8 cellular contexts compared by ENCODE assay signal in genomic region chr5:55226934-55227737, GRCh38. TPM values are rescaled to one million over a fixed set of nuclear protein-coding genes. Genes with fewer than 3 reads are reported as not detected.
A peak's percentile ranks its signal among the peaks of the same experiment; 100 is the strongest.
DNase-seq lines count a peak whose midpoint lies in the region; ATAC-seq and TF ChIP-seq lines count a peak whose summit lies in the region.

TSS of gene MCIDAS (minus strand) at chr5:55227315. CDS start at chr5:55227138, 177 bp downstream.

- no peaks in the 10 kb centered on the region for H3K36me3 ChIP-seq in heart right ventricle
- H3K36me3 ChIP-seq in sigmoid colon, result no peaks in the 10 kb centered on the region

- H3K9me3 ChIP-seq in heart right ventricle (no peaks in the 10 kb centered on the region), sigmoid colon (no peaks in the 10 kb centered on the region)

- H3K27ac ChIP-seq in heart right ventricle, result no peak within 1 kb of the TSS
- no peak within 1 kb of the TSS for H3K27ac ChIP-seq in sigmoid colon

- intact Hi-C loops in activated T-helper 1 cell treated with anti-CD3 and anti-CD28 coated beads, Interleukin-12 subunit alpha, Interleukin-12 subunit beta, Interleukin-2, Interleukin-4 antibody, amounts not matched to agents 30 ng/mL and 10 ng/mL and 1 ng/mL, durations not matched to agents 14 hours and 24 hours and 36 hours (cut with micrococcal nuclease), result loop anchor here (1.0 to 10.0 kb wide), 4 partner anchors 54 to 1742 kb away; partner anchors contain the start of genes ARL15, CDC20B and FST
- intact Hi-C loops in heart right ventricle (cut with DNase I), result loop anchor here in 3 of 10 donors (5.0 to 10.0 kb wide), 3 partner anchors 50 to 55 kb away; partner anchors contain the start of gene CDC20B (in 2 of the 3)
- intact Hi-C loops in sigmoid colon (cut with DNase I), result no loop called here

- peaks cover 89% of the 10 kb centered on the region for H3K27me3 Mint-ChIP-seq in activated T-helper 1 cell treated with anti-CD3 and anti-CD28 coated beads, Interleukin-12 subunit alpha, Interleukin-12 subunit beta, Interleukin-2, Interleukin-4 antibody, amounts not matched to agents 30 ng/mL and 10 ng/mL and 1 ng/mL, durations not matched to agents 14 hours and 24 hours and 36 hours (ENCODE audit: insufficient read depth)

- ATAC-seq in GM18868 (IDR thresholded peaks at IDR 0.05; ENCODE audit: unreplicated experiment) (peak; percentile 47), HG03442 (IDR thresholded peaks at IDR 0.05; ENCODE audit: unreplicated experiment) (peak; percentile 37), heart right ventricle (peak in 5 of 8 donors; percentile 27 to 62 (median 41)), GM21381 (IDR thresholded peaks at IDR 0.05; ENCODE audit: unreplicated experiment) (no peak)

- DNase-seq in AG10803 (ENCODE audit: low read depth) (peak; percentile 13), OCI-M1 (lab: John Stamatoyannopoulos, UW) (peak; percentile 47), heart right ventricle (peak in 1 of 2 donors; percentile 20), sigmoid colon (no peak)
- no peak for DNase-seq in activated T-helper 1 cell treated with anti-CD3 and anti-CD28 coated beads, Interleukin-12 subunit alpha, Interleukin-12 subunit beta, Interleukin-2, Interleukin-4 antibody, amounts not matched to agents 30 ng/mL and 10 ng/mL and 1 ng/mL, durations not matched to agents 14 hours and 24 hours and 36 hours (ENCODE audit: low spot score)

- TF ChIP-seq POLR2A in sigmoid colon (IDR thresholded peaks at IDR 0.05), result no peak

- H3K36me3 Mint-ChIP-seq in activated T-helper 1 cell treated with anti-CD3 and anti-CD28 coated beads, Interleukin-12 subunit alpha, Interleukin-12 subunit beta, Interleukin-2, Interleukin-4 antibody, amounts not matched to agents 30 ng/mL and 10 ng/mL and 1 ng/mL, durations not matched to agents 14 hours and 24 hours and 36 hours (ENCODE audit: low read depth), result no peaks in the 10 kb centered on the region

- WGBS in heart right ventricle, 2 donors, result 1% methylated on average over 82 to 85 of the region's 85 CpGs
- 1% methylated on average over 85 of the region's 85 CpGs for WGBS in sigmoid colon, 2 donors

- peaks cover 4% of the 10 kb centered on the region for H3K9me3 Mint-ChIP-seq in activated T-helper 1 cell treated with anti-CD3 and anti-CD28 coated beads, Interleukin-12 subunit alpha, Interleukin-12 subunit beta, Interleukin-2, Interleukin-4 antibody, amounts not matched to agents 30 ng/mL and 10 ng/mL and 1 ng/mL, durations not matched to agents 14 hours and 24 hours and 36 hours

- H3K4me3 ChIP-seq in AG10803 (ENCODE audit: low read length), result peak within 1 kb of the TSS; percentile 41
- H3K4me3 ChIP-seq in heart right ventricle, result peak within 1 kb of the TSS; percentile 17 to 48 (median 40)
- peak within 1 kb of the TSS in 3 of 4 donors; percentile 22 to 39 (median 36) for H3K4me3 ChIP-seq in sigmoid colon

- no peak for TF ChIP-seq EP300 in sigmoid colon (IDR thresholded peaks at IDR 0.05)

- peaks cover 63% of the 10 kb centered on the region for H3K4me1 Mint-ChIP-seq in activated T-helper 1 cell treated with anti-CD3 and anti-CD28 coated beads, Interleukin-12 subunit alpha, Interleukin-12 subunit beta, Interleukin-2, Interleukin-4 antibody, amounts not matched to agents 30 ng/mL and 10 ng/mL and 1 ng/mL, durations not matched to agents 14 hours and 24 hours and 36 hours (ENCODE audit: low read depth)

- peak within 1 kb of the TSS; percentile 65 for H3K27ac Mint-ChIP-seq in activated T-helper 1 cell treated with anti-CD3 and anti-CD28 coated beads, Interleukin-12 subunit alpha, Interleukin-12 subunit beta, Interleukin-2, Interleukin-4 antibody, amounts not matched to agents 30 ng/mL and 10 ng/mL and 1 ng/mL, durations not matched to agents 14 hours and 24 hours and 36 hours

- peak within 1 kb of the TSS; percentile 68 for H3K4me3 Mint-ChIP-seq in activated T-helper 1 cell treated with anti-CD3 and anti-CD28 coated beads, Interleukin-12 subunit alpha, Interleukin-12 subunit beta, Interleukin-2, Interleukin-4 antibody, amounts not matched to agents 30 ng/mL and 10 ng/mL and 1 ng/mL, durations not matched to agents 14 hours and 24 hours and 36 hours

- peaks cover 0 to 44% (median 30%) of the 10 kb centered on the region in 9 donors for H3K4me1 ChIP-seq in heart right ventricle
- H3K4me1 ChIP-seq in sigmoid colon, result peaks cover 0 to 36% (median 31%) of the 10 kb centered on the region in 4 donors

- H3K27me3 ChIP-seq in heart right ventricle (peaks cover 61 to 100% (median 100%) of the 10 kb centered on the region in 7 donors), sigmoid colon (peaks cover 91 to 100% (median 100%) of the 10 kb centered on the region in 3 donors)

- TF ChIP-seq CTCF in AG10803 (conservative IDR thresholded peaks at IDR 0.05; ENCODE audit: low read length) (no peak), heart right ventricle (IDR thresholded peaks at IDR 0.05) (peak in 3 of 9 donors; percentile 7 to 22 (median 18)), sigmoid colon (IDR thresholded peaks at IDR 0.05) (no peak)

RNA-seq across cellular contexts. Expression of gene MCIDAS, which starts in this region (rescaled TPM):
- 0.10 TPM in 1 of 2 replicates, not detected in the other for total RNA-seq in activated T-helper 1 cell treated with anti-CD3 and anti-CD28 coated beads, Interleukin-12 subunit alpha, Interleukin-12 subunit beta, Interleukin-2, Interleukin-4 antibody, amounts not matched to agents 30 ng/mL and 10 ng/mL and 1 ng/mL, durations not matched to agents 14 hours and 24 hours and 36 hours
- not detected for total RNA-seq in heart right ventricle
- not detected for polyA plus RNA-seq in heart right ventricle
- not detected for total RNA-seq in sigmoid colon
- polyA plus RNA-seq in sigmoid colon, result 1 to 10 TPM in 1 of 3 donors, under 1 TPM in 1, not detected in 1; 0.15 to 3.6 TPM

Comparison
In these comparisons a context has a peak if more than half of its experiments do, and no peak if none do; other contexts are left out.
1. Peak in ATAC-seq and H3K4me3 ChIP-seq in heart right ventricle; RNA of the gene not detected or under 1 TPM.
2. DNase-seq: peak in AG10803 (single experiment) and OCI-M1 (single experiment); none in activated T-helper 1 cell treated with anti-CD3 and anti-CD28 coated beads, Interleukin-12 subunit alpha, Interleukin-12 subunit beta, Interleukin-2, Interleukin-4 antibody, amounts not matched to agents 30 ng/mL and 10 ng/mL and 1 ng/mL, durations not matched to agents 14 hours and 24 hours and 36 hours (single experiment) and sigmoid colon (single experiment).
3. Peak in every context shown above with its lines, with median percentiles within 50 percentile points of each other: H3K4me3 ChIP-seq.